Comparison of ENCODE assay signal across 10 cellular contexts in genomic region chr4:26858947-26859401, GRCh38. TPM values are rescaled to one million over a fixed set of nuclear protein-coding genes. Genes with fewer than 3 reads are reported as not detected.
A peak's percentile ranks its signal among the peaks of the same experiment; 100 is the strongest.
DNase-seq lines count a peak whose midpoint lies in the region; ATAC-seq and TF ChIP-seq lines count a peak whose summit lies in the region.
"Had no signal": no experiment of that assay in that cellular context is flagged by ENCODE, and none has a peak within 500 bp of the region (broad histone marks: within the 10 kb centered on the region; RNA-seq: fewer than 3 reads in every experiment).

No MANE protein-coding gene starts in this region.

- TF ChIP-seq POLR2A in prostate gland (IDR thresholded peaks at IDR 0.05) = no peak

- H3K4me3 ChIP-seq in effector memory CD4-positive, alpha-beta T cell (ENCODE audit: insufficient read depth, low read depth, low read length, poor library complexity, severe bottlenecking) = peak overlapping the region; percentile 95
- H3K4me3 ChIP-seq in prostate gland = peak overlapping the region; percentile 48 to 91

- peak; percentile 23 for DNase-seq in DMS 273 (lab: John Stamatoyannopoulos, UW; ENCODE audit: unreplicated experiment)
- no peak for DNase-seq in DMS 273 treated with DMSO at 0.1 percent for 48 hours (lab: John Stamatoyannopoulos, UW)
- DNase-seq in NCI-H748 treated with DMSO at 0.1 percent for 48 hours (lab: John Stamatoyannopoulos, UW) = peak; percentile 26
- no peak for DNase-seq in effector memory CD4-positive, alpha-beta T cell
- DNase-seq in prostate gland (ENCODE audit: low spot score) = no peak
- DNase-seq in HK-2 (ENCODE audit: unreplicated experiment) = no peak
- DNase-seq in stimulated activated CD4-positive, alpha-beta T cell treated with anti-CD3 and anti-CD28 coated beads, Interleukin-4, amount 100 ng/mL, for 4 hours = no peak
- DNase-seq: T1000, tibial artery had no signal

- no peak for ATAC-seq in GM21786 (IDR thresholded peaks at IDR 0.05; ENCODE audit: unreplicated experiment)

- no peaks in the 10 kb centered on the region for H3K36me3 ChIP-seq in effector memory CD4-positive, alpha-beta T cell (ENCODE audit: control insufficient read depth, insufficient read depth, low read length)
- no peaks in the 10 kb centered on the region for H3K36me3 ChIP-seq in prostate gland
- H3K36me3 ChIP-seq: tibial artery had no signal

- intact Hi-C loops in prostate gland (cut with DNase I) = no loop called here

- H3K27me3 ChIP-seq in effector memory CD4-positive, alpha-beta T cell (replicated peaks; ENCODE audit: control insufficient read depth, insufficient read depth, low read length, poor library complexity, severe bottlenecking) = no peaks in the 10 kb centered on the region
- H3K27me3 ChIP-seq in prostate gland (replicated peaks; ENCODE audit: insufficient read depth) = no peaks in the 10 kb centered on the region
- H3K27me3 ChIP-seq: tibial artery had no signal

- TF ChIP-seq CTCF in prostate gland (IDR thresholded peaks at IDR 0.05) = no peak

- peaks cover 35% of the 10 kb centered on the region for H3K4me1 ChIP-seq in effector memory CD4-positive, alpha-beta T cell (ENCODE audit: control insufficient read depth, insufficient read depth, low read length, poor library complexity, severe bottlenecking)
- H3K4me1 ChIP-seq in prostate gland (replicated peaks) = no peaks in the 10 kb centered on the region

- 35% methylated on average over 3 of the region's 3 CpGs for WGBS in prostate gland

- H3K9me3 ChIP-seq in effector memory CD4-positive, alpha-beta T cell (ENCODE audit: control insufficient read depth, low read length) = no peaks in the 10 kb centered on the region
- no peaks in the 10 kb centered on the region for H3K9me3 ChIP-seq in prostate gland
- H3K9me3 ChIP-seq: tibial artery had no signal

- H3K27ac ChIP-seq in effector memory CD4-positive, alpha-beta T cell (ENCODE audit: insufficient read depth, low read length, poor library complexity, severe bottlenecking) = no peak overlapping the region
- peak overlapping the region; percentile 91 to 95 for H3K27ac ChIP-seq in prostate gland

RNA-seq across cellular contexts. Expression of gene STIM2, which starts 1.7 kb away (rescaled TPM):
- 10 to 100 TPM; 34.4 to 44.2 TPM for total RNA-seq in prostate gland

Comparison
In these comparisons a context has a peak if more than half of its experiments do, and no peak if none do; other contexts are left out.
1. DNase-seq: peak in DMS 273 (single experiment) and NCI-H748 treated with DMSO at 0.1 percent for 48 hours (single experiment); none in DMS 273 treated with DMSO at 0.1 percent for 48 hours (single experiment), effector memory CD4-positive, alpha-beta T cell (0 of 3), prostate gland (single experiment), HK-2 (single experiment) and stimulated activated CD4-positive, alpha-beta T cell treated with anti-CD3 and anti-CD28 coated beads, Interleukin-4, amount 100 ng/mL, for 4 hours (0 of 2).